14 cellular contexts compared by ENCODE assay signal in the genomic region with DNA sequence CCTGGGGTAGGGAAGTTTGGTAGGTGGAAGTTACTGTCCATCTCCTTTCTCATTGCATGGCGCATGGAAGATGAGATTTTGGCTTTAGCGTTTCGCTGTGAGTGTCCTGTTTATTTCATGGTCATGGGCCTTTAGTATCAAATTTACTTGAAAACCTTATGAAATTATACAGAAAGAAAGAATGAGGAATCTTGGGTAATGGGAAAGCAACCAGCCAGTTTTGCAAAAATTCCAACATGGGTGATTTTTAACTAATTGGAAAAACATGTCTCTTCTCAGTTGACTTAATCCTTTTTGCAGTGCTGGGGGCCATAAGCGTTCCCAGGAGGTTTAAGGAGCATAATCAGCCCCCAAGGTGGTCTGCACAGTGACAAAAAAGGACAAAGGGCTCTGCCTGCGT. TPM values are rescaled to one million over a fixed set of nuclear protein-coding genes. Genes with fewer than 3 reads are reported as not detected.
DNase-seq lines count a peak whose midpoint lies in the region; ATAC-seq, FAIRE-seq and TF ChIP-seq lines count a peak whose summit lies in the region.
"Had no signal": no experiment of that assay in that cellular context is flagged by ENCODE, and none has a peak within 500 bp of the region (broad histone marks: within the 10 kb centered on the region; RNA-seq: fewer than 3 reads in every experiment).

No MANE protein-coding gene starts in this region.

- no peak for TF ChIP-seq RAD21 in H1 (IDR thresholded peaks at IDR 0.05 in 1 of 2, conservative IDR thresholded peaks at IDR 0.05 in 1 of 2; ENCODE audit: low read depth in 2 of 2, low read length in 2 of 2)

- no peak overlapping the region for H3K18ac ChIP-seq in H1 (ENCODE audit: extremely low read depth, low read length)

- no peak for TF ChIP-seq POLR2A in H1 (IDR thresholded peaks at IDR 0.05; ENCODE audit: control extremely low read depth in 1 of 2, low read depth in 2 of 2, low read length in 2 of 2)
- TF ChIP-seq POLR2A in gastrocnemius medialis (IDR thresholded peaks at IDR 0.05), result no peak

- no peak for TF ChIP-seq EP300 in H1 (IDR thresholded peaks at IDR 0.05; ENCODE audit: borderline replicate concordance in 1 of 2, low read depth in 2 of 2, low read length in 2 of 2)

- H3K4me1 Mint-ChIP-seq in activated T-cell treated with anti-CD3 and anti-CD28 coated beads, Interleukin-2, amount 50 U/mL, for 24 hours (ENCODE audit: low read depth), result peaks cover 64% of the 10 kb centered on the region
- peaks cover 62% of the 10 kb centered on the region for H3K4me1 Mint-ChIP-seq in stimulated activated memory B cell treated with anti-CD40 and anti-IgM and Interleukin-4, amounts not matched to agents 10 μg/mL and 1 μg/mL and 100 μg/mL, for 72 hours

- H3K23ac ChIP-seq in H1 (ENCODE audit: insufficient read length), result no peak overlapping the region

- peaks cover 24% of the 10 kb centered on the region for H3K4me1 ChIP-seq in Loucy (ENCODE audit: insufficient read depth, low read length, poor library complexity, severe bottlenecking)
- peaks cover 0 to 2% (median 1%) of the 10 kb centered on the region in 4 experiments; a peak in 3 of 7 replicates for H3K4me1 ChIP-seq in H1 (replicated peaks in 1 of 4; ENCODE audit: control insufficient read depth in 3 of 4, insufficient read depth in 4 of 4, low read length in 3 of 4)
- peaks cover 7 to 10% of the 10 kb centered on the region in 2 donors for H3K4me1 ChIP-seq in gastrocnemius medialis

- no peak overlapping the region for H2BK15ac ChIP-seq in H1 (ENCODE audit: low read length)

- no peaks in the 10 kb centered on the region for H3K27me3 ChIP-seq in Loucy (ENCODE audit: insufficient read depth, low read length, poor library complexity, severe bottlenecking)
- no peaks in the 10 kb centered on the region for H3K27me3 ChIP-seq in H1 (replicated peaks in 1 of 4; ENCODE audit: control insufficient read depth in 3 of 4, extremely low read depth in 1 of 4, insufficient read depth in 3 of 4, low read length in 3 of 4)
- H3K27me3 ChIP-seq in gastrocnemius medialis, result no peaks in the 10 kb centered on the region
- H3K27me3 ChIP-seq: ascending aorta, foreskin keratinocyte had no signal

- no peak for DNase-seq in activated T-cell treated with anti-CD3 and anti-CD28 coated beads, Interleukin-2, amount 50 U/mL, for 24 hours
- no peak for DNase-seq in activated T-cell treated with anti-CD3 and anti-CD28 coated beads, Interleukin-2, amount 50 U/mL, for 48 hours
- DNase-seq in H1 (ENCODE audit: low read depth in 1 of 2, low spot score in 2 of 2) (no peak), gastrocnemius medialis (no peak), NCI-H526 (lab: John Stamatoyannopoulos, UW) (no peak), NCI-H226 (no peak)
- DNase-seq: foreskin keratinocyte, mesendoderm, NCI-H1417 treated with DMSO at 0.1 percent for 48 hours, small intestine, T1000 had no signal

- H3K27ac Mint-ChIP-seq in activated T-cell treated with anti-CD3 and anti-CD28 coated beads, Interleukin-2, amount 50 U/mL, for 24 hours, result no peak overlapping the region
- H3K27ac Mint-ChIP-seq in stimulated activated memory B cell treated with anti-CD40 and anti-IgM and Interleukin-4, amounts not matched to agents 10 μg/mL and 1 μg/mL and 100 μg/mL, for 72 hours, result peak overlapping the region; percentile 65

- H2BK20ac ChIP-seq in H1 (ENCODE audit: low read length), result no peak overlapping the region

- H3K14ac ChIP-seq in H1 (ENCODE audit: insufficient read length), result no peak overlapping the region

- no peaks in the 10 kb centered on the region for H3K9me3 ChIP-seq in Loucy (ENCODE audit: insufficient read depth, low read depth, low read length)
- H3K9me3 ChIP-seq in H1 (ENCODE audit: insufficient read depth in 2 of 2, low read depth in 1 of 2, low read length in 1 of 2), result no peaks in the 10 kb centered on the region
- H3K9me3 ChIP-seq in gastrocnemius medialis, result no peaks in the 10 kb centered on the region
- H3K9me3 ChIP-seq: ascending aorta had no signal

- H3F3A ChIP-seq in Loucy (ENCODE audit: low read depth), result no peaks in the 10 kb centered on the region

- CTCF ChIA-PET in H1 (lab: Charles Lee; ENCODE audit: partially characterized antibody), result interaction anchor here (5.8 kb wide), 1 partner anchor 12 kb away, joined by 36 read pairs; no protein-coding TSS in a partner anchor

- peak overlapping the region; percentile 57 for H3K4me3 Mint-ChIP-seq in activated T-cell treated with anti-CD3 and anti-CD28 coated beads, Interleukin-2, amount 50 U/mL, for 24 hours
- peak overlapping the region; percentile 72 for H3K4me3 Mint-ChIP-seq in stimulated activated memory B cell treated with anti-CD40 and anti-IgM and Interleukin-4, amounts not matched to agents 10 μg/mL and 1 μg/mL and 100 μg/mL, for 72 hours

- H2AFZ ChIP-seq in Loucy (ENCODE audit: low read length), result no peak overlapping the region
- no peak overlapping the region for H2AFZ ChIP-seq in H1 (ENCODE audit: low read length)

- H2AK5ac ChIP-seq in H1 (ENCODE audit: low read depth, low read length), result peak overlapping the region; percentile 4; the same call in 1 of the 2 replicates

- 94% methylated on average over 5 of the region's 5 CpGs; no CpG with 5 or more reads in 1 of the 2 experiments for WGBS in H1 (ENCODE audit: extremely low coverage in 1 of 2, insufficient coverage in 1 of 2, insufficient read length in 1 of 2, insufficient replicate concordance in 2 of 2, low coverage in 1 of 2, low lambda C conversion rate in 2 of 2, missing lambda C conversion rate in 1 of 2), 2 experiments

- FAIRE-seq in H1 (lab: Jason Lieb, UNC), result no peak
- FAIRE-seq: small intestine had no signal

- H3K36me3 ChIP-seq in Loucy (ENCODE audit: insufficient read depth, low read length) (no peaks in the 10 kb centered on the region), H1 (ENCODE audit: control insufficient read depth in 2 of 4, insufficient read depth in 4 of 4, low read length in 3 of 4) (no peaks in the 10 kb centered on the region), gastrocnemius medialis (no peaks in the 10 kb centered on the region)
- H3K36me3 ChIP-seq: ascending aorta had no signal

- in situ Hi-C loops in gastrocnemius medialis (cut with MboI; ENCODE audit: low sequenced_read_pairs in 4 of 4), result loop anchor here in 2 of 4 donors (25.0 kb wide), 1 partner anchor 399 kb away; no protein-coding TSS in a partner anchor

- H3K4me2 ChIP-seq in Loucy (ENCODE audit: low read depth, low read length, poor library complexity, severe bottlenecking) (peak overlapping the region; percentile 79), H1 (ENCODE audit: insufficient read depth in 1 of 2, low read depth in 2 of 2, low read length in 2 of 2) (no peak overlapping the region)

- no peaks in the 10 kb centered on the region for H3K79me1 ChIP-seq in H1 (ENCODE audit: low read depth, low read length)

- H3K4me3 ChIP-seq in Loucy (ENCODE audit: low read length, poor library complexity, severe bottlenecking), result peak overlapping the region; percentile 54
- H3K4me3 ChIP-seq in H1 (ENCODE audit: extremely low read depth in 1 of 4, insufficient read depth in 2 of 4, low read depth in 3 of 4, low read length in 4 of 4), result no peak overlapping the region
- no peak overlapping the region for H3K4me3 ChIP-seq in gastrocnemius medialis
- H3K4me3 ChIP-seq: ascending aorta had no signal

- H2BK12ac ChIP-seq in H1 (ENCODE audit: low read depth, low read length), result no peak overlapping the region

- H4K20me1 ChIP-seq in Loucy (ENCODE audit: insufficient read depth, low read length, poor library complexity, severe bottlenecking) (peaks cover 3% of the 10 kb centered on the region), H1 (replicated peaks in 1 of 2; ENCODE audit: control insufficient read depth in 1 of 2, insufficient read depth in 2 of 2, low read length in 2 of 2) (no peaks in the 10 kb centered on the region)

- no peak overlapping the region for H3K56ac ChIP-seq in H1 (replicated peaks; ENCODE audit: insufficient read length, low read depth, low read length)

- no peaks in the 10 kb centered on the region for H3K79me2 ChIP-seq in Loucy (ENCODE audit: insufficient read depth, low read length)
- H3K79me2 ChIP-seq in H1 (ENCODE audit: control insufficient read depth in 1 of 2, insufficient read depth in 2 of 2, low read length in 2 of 2), result no peaks in the 10 kb centered on the region

- H3K9me3 Mint-ChIP-seq in activated T-cell treated with anti-CD3 and anti-CD28 coated beads, Interleukin-2, amount 50 U/mL, for 24 hours, result no peaks in the 10 kb centered on the region
- H3K9me3 Mint-ChIP-seq in stimulated activated memory B cell treated with anti-CD40 and anti-IgM and Interleukin-4, amounts not matched to agents 10 μg/mL and 1 μg/mL and 100 μg/mL, for 72 hours, result no peaks in the 10 kb centered on the region

- no peak overlapping the region for H4K5ac ChIP-seq in H1 (ENCODE audit: insufficient read length, low read depth, low read length)

- TF ChIP-seq CTCF in Loucy (conservative IDR thresholded peaks at IDR 0.05; ENCODE audit: low read length) (no peak), H1 (IDR thresholded peaks at IDR 0.05; ENCODE audit: control extremely low read depth in 1 of 3, insufficient read depth in 1 of 3, low read depth in 1 of 3, low read length in 3 of 3) (no peak), gastrocnemius medialis (IDR thresholded peaks at IDR 0.05 in 4 of 5, conservative IDR thresholded peaks at IDR 0.05 in 1 of 5) (no peak)

- peaks cover 15% of the 10 kb centered on the region for H3K27me3 Mint-ChIP-seq in activated T-cell treated with anti-CD3 and anti-CD28 coated beads, Interleukin-2, amount 50 U/mL, for 24 hours
- peaks cover 17% of the 10 kb centered on the region for H3K27me3 Mint-ChIP-seq in stimulated activated memory B cell treated with anti-CD40 and anti-IgM and Interleukin-4, amounts not matched to agents 10 μg/mL and 1 μg/mL and 100 μg/mL, for 72 hours

- H3K9me2 ChIP-seq in Loucy (replicated peaks; ENCODE audit: low read depth, low read length), result no peaks in the 10 kb centered on the region

- intact Hi-C loops in gastrocnemius medialis (cut with DNase I; ENCODE audit: low total_unique reads), result no loop called here

- H2BK5ac ChIP-seq in H1 (ENCODE audit: low read depth, low read length), result no peak overlapping the region

- no peak overlapping the region for H4K91ac ChIP-seq in H1 (replicated peaks; ENCODE audit: insufficient read length, low read length)

- H3K27ac ChIP-seq in H1 (ENCODE audit: low read depth, low read length) (no peak overlapping the region), gastrocnemius medialis (no peak overlapping the region)
- H3K27ac ChIP-seq: ascending aorta, foreskin keratinocyte had no signal

- H3K9ac ChIP-seq in Loucy (ENCODE audit: low read depth, low read length, poor library complexity, severe bottlenecking) (peak overlapping the region; percentile 35), H1 (replicated peaks in 1 of 4; ENCODE audit: extremely low read depth in 1 of 4, low read depth in 3 of 4, low read length in 3 of 4) (no peak overlapping the region)

- no peak overlapping the region for H4K8ac ChIP-seq in H1 (ENCODE audit: extremely low read depth, insufficient read depth, low read length)

- no peak overlapping the region for H3K4ac ChIP-seq in H1 (replicated peaks; ENCODE audit: insufficient read length, low read depth, low read length)

- no peak overlapping the region for H2BK120ac ChIP-seq in H1 (replicated peaks; ENCODE audit: low read depth, low read length)

- H3K23me2 ChIP-seq in H1 (ENCODE audit: low read depth, low read length), result no peaks in the 10 kb centered on the region

- POLR2A ChIA-PET in H1 (lab: Charles Lee; ENCODE audit: partially characterized antibody), result interaction anchor here (0.7 to 3.7 kb wide), 4 partner anchors 105 to 110 kb away, joined by 3 to 27 read pairs (median 4); partner anchors contain the start of gene SOCS1

- ATAC-seq in stimulated activated memory B cell treated with anti-CD40 and anti-IgM and Interleukin-4, amounts not matched to agents 10 μg/mL and 1 μg/mL and 100 μg/mL, for 72 hours, result no peak
- no peak for ATAC-seq in gastrocnemius medialis
- ATAC-seq: foreskin keratinocyte had no signal

- no peaks in the 10 kb centered on the region for H3K36me3 Mint-ChIP-seq in activated T-cell treated with anti-CD3 and anti-CD28 coated beads, Interleukin-2, amount 50 U/mL, for 24 hours (ENCODE audit: low read depth)
- no peaks in the 10 kb centered on the region for H3K36me3 Mint-ChIP-seq in stimulated activated memory B cell treated with anti-CD40 and anti-IgM and Interleukin-4, amounts not matched to agents 10 μg/mL and 1 μg/mL and 100 μg/mL, for 72 hours

RNA-seq across cellular contexts. Expression of gene RMI2, which starts 15.8 kb away (rescaled TPM):
- total RNA-seq in H1 (2021; fragmentation: NEBNext Ultra II Directional; extraction: Animal tissue kit (Norgen Biotek cat#: 25700)), result 96.0 and 96.9 TPM in 2 replicates
- polyA plus RNA-seq in H1 (2011; rRNA removed), result 47.9 and 58.2 TPM in 2 replicates
- polyA plus RNA-seq in H1 (2011; cell fraction: cytosol; rRNA removed), result 78.9 TPM
- 19.3 TPM for polyA plus RNA-seq in H1 (2011; cell fraction: nucleus; rRNA removed)
- 71.5 to 77.9 TPM (median 76.5 TPM) in 4 replicates for polyA plus RNA-seq in H1 (2012, experiment 1 of 2)
- polyA plus RNA-seq in H1 (2012, experiment 2 of 2), result 74.2 TPM
- 71.5 TPM for polyA plus RNA-seq in H1 (2013, experiment 1 of 2)
- polyA plus RNA-seq in H1 (2013, experiment 2 of 2), result 71.5 TPM
- 29.7 and 43.5 TPM in 2 replicates for polyA minus RNA-seq in H1 (2011; rRNA and poly(A)+ RNA removed)
- 27.9 TPM for polyA minus RNA-seq in H1 (2011; cell fraction: cytosol; rRNA and poly(A)+ RNA removed)
- 24.2 TPM for polyA minus RNA-seq in H1 (2011; cell fraction: nucleus; rRNA and poly(A)+ RNA removed)
- total RNA-seq in gastrocnemius medialis, result under 1 TPM in 2 of 4 donors, not detected in 2; 0.44 to 0.49 TPM
- total RNA-seq: ascending aorta had no signal

Comparison
In these comparisons a context has a peak if more than half of its experiments do, and no peak if none do; other contexts are left out.
1. RNA of gene RMI2, which starts 15.8 kb away (total RNA-seq): 96.0 to 96.9 TPM in H1; 0.44 to 0.49 TPM in gastrocnemius medialis; every median in the first group is over 10 times any median in the second.